Comparison of ENCODE assay signal across 8 cellular contexts in the genomic region with DNA sequence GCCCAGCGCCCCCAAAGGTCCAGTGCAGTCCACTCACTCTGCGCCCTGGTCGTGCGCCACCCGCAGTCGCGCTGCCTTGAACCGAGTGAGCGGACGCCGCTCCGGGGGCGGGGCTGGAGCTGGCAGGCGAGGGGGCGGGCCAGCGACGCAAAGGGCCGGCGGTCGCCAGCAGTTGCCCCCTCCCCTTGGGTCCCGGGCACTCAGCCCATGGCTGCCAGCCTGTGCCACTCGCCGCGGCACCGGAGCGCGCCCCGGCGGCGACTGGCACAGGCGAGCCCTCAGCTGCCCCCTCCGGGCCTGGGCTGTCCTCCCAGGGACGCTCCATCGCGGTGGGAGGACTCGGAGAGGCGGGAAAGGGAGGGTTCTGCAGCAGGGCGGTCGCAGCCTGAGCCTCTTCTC. TPM values are rescaled to one million over a fixed set of nuclear protein-coding genes. Genes with fewer than 3 reads are reported as not detected.
A peak's percentile ranks its signal among the peaks of the same experiment; 100 is the strongest.
DNase-seq lines count a peak whose midpoint lies in the region; ATAC-seq and TF ChIP-seq lines count a peak whose summit lies in the region.

A gene with protein sequence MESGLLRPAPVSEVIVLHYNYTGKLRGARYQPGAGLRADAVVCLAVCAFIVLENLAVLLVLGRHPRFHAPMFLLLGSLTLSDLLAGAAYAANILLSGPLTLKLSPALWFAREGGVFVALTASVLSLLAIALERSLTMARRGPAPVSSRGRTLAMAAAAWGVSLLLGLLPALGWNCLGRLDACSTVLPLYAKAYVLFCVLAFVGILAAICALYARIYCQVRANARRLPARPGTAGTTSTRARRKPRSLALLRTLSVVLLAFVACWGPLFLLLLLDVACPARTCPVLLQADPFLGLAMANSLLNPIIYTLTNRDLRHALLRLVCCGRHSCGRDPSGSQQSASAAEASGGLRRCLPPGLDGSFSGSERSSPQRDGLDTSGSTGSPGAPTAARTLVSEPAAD (minus strand): TSS at position 87 of the 399 bp plus-strand sequence. CDS start 2,436 bp downstream, outside the sequence.

- intact Hi-C loops in lower lobe of right lung (cut with DNase I) (no loop called here), aorta (cut with DNase I) (no loop called here)

- H3K27me3 ChIP-seq in lower lobe of right lung (ENCODE audit: low read depth) (peaks cover 85% of the 10 kb centered on the region), aorta (ENCODE audit: control insufficient read depth in 1 of 2, insufficient read depth in 2 of 2, low read length in 1 of 2) (no peaks in the 10 kb centered on the region)

- H3K36me3 ChIP-seq in lower lobe of right lung, result no peaks in the 10 kb centered on the region
- no peaks in the 10 kb centered on the region for H3K36me3 ChIP-seq in aorta (ENCODE audit: control insufficient read depth in 1 of 2, insufficient read depth in 2 of 2, low read length in 1 of 2)

- ATAC-seq in lower lobe of right lung (peak; percentile 36 to 60), aorta (ENCODE audit: low FRiP score) (peak; percentile 50), HG03354 (IDR thresholded peaks at IDR 0.05; ENCODE audit: poor library complexity, severe bottlenecking, unreplicated experiment) (no peak)

- WGBS in aorta, 2 donors, result 0 to 1% methylated on average over 25 to 39 of the region's 39 CpGs

- no peak within 1 kb of the TSS for H3K27ac ChIP-seq in lower lobe of right lung
- no peak within 1 kb of the TSS for H3K27ac ChIP-seq in aorta (ENCODE audit: low read depth in 1 of 2, low read length in 2 of 2)

- no peaks in the 10 kb centered on the region for H3K9me3 ChIP-seq in lower lobe of right lung
- H3K9me3 ChIP-seq in aorta (ENCODE audit: control insufficient read depth, low read length), result no peaks in the 10 kb centered on the region

- H3K4me3 ChIP-seq in lower lobe of right lung, result peak within 1 kb of the TSS; percentile 43
- no peak within 1 kb of the TSS for H3K4me3 ChIP-seq in aorta (ENCODE audit: low read length in 2 of 2)

- DNase-seq in NCI-H2029 (lab: John Stamatoyannopoulos, UW) (peak; percentile 20), NCI-H2029 treated with DMSO at 0.1 percent for 48 hours (lab: John Stamatoyannopoulos, UW) (no peak), NCI-H446 treated with DMSO at 0.1 percent for 48 hours (lab: John Stamatoyannopoulos, UW) (peak; percentile 9), cerebellar cortex (ENCODE audit: low spot score) (peak; percentile 20), lower lobe of right lung (no peak), aorta (peak in 1 of 2 donors; percentile 58), NOMO-1 (lab: John Stamatoyannopoulos, UW; ENCODE audit: unreplicated experiment in 2 of 2) (no peak)

- H3K4me1 ChIP-seq in lower lobe of right lung (peaks cover 30% of the 10 kb centered on the region), aorta (ENCODE audit: control insufficient read depth in 1 of 2, insufficient read depth in 2 of 2, low read length in 2 of 2) (no peaks in the 10 kb centered on the region)

- no peak for TF ChIP-seq CTCF in lower lobe of right lung (IDR thresholded peaks at IDR 0.05)

RNA-seq across cellular contexts. Expression of the gene that starts here (rescaled TPM):
- total RNA-seq in lower lobe of right lung (2.4 TPM), aorta (under 1 TPM; 0.39 to 0.99 TPM)
- polyA plus RNA-seq in aorta, result 1 to 10 TPM; 1.3 to 1.6 TPM

Comparison
In these comparisons a context has a peak if more than half of its experiments do, and no peak if none do; other contexts are left out.
1. DNase-seq: peak in NCI-H2029 (single experiment), NCI-H446 treated with DMSO at 0.1 percent for 48 hours (single experiment) and cerebellar cortex (single experiment); none in NCI-H2029 treated with DMSO at 0.1 percent for 48 hours (single experiment), lower lobe of right lung (single experiment) and NOMO-1 (0 of 2).